Comparison of ENCODE assay signal across 29 cellular contexts in the genomic region with DNA sequence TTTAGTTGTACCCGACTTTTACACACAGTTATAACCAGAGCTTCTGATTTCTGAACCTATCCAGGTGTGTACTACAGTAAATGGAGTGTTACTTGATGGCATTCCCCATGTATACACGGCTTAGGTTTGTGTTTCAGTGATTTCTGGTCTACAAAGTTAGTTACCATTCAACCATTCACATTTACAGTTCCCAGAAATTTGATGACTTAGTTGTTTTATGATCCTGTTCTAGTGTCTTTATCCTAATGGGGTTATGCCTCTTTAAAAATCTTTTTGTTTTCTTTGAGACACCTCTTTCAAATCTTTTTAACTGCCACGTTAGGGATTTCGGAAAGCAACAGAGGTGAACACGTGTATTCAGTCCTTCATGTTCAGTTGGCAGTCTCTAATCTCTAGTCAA.
"Had no signal": no experiment of that assay in that cellular context is flagged by ENCODE, and none has a peak within 500 bp of the region (broad histone marks: within the 10 kb centered on the region; RNA-seq: fewer than 3 reads in every experiment).

No MANE protein-coding gene starts in this region.

- H3K27me3 Mint-ChIP-seq: naive B cell; progenitor cell of endocrine pancreas; stimulated activated naive B cell treated with anti-CD40 and anti-IgM and Interleukin-4, amounts not matched to agents 10 μg/mL and 1 μg/mL and 100 μg/mL, for 72 hours had no signal

- H3K4me1 ChIP-seq: neural progenitor cell had no signal

- DNase-seq: hypothalamus; immature natural killer cell; left ventricle myocardium inferior; mesendoderm; naive B cell; natural killer cell; nephron progenitor cell; occipital lobe; ovary; stimulated activated CD4-positive, alpha-beta T cell treated with anti-CD3 and anti-CD28 coated beads, Interleukin-12 subunit alpha, Interleukin-12 subunit beta, amount 100 ng/mL, for 4 hours; stimulated activated CD4-positive, alpha-beta T cell treated with anti-CD3 and anti-CD28 coated beads, Interleukin-15, amount 100 ng/mL, for 24 hours; stimulated activated CD4-positive, alpha-beta T cell treated with anti-CD3 and anti-CD28 coated beads, Interleukin-2, amount 100 ng/mL, for 24 hours; stimulated activated CD4-positive, alpha-beta T cell treated with anti-CD3 and anti-CD28 coated beads, Interleukin-4, amount 100 ng/mL, for 1 hour; stimulated activated naive B cell treated with anti-CD40 and anti-IgM and Interleukin-4, amounts not matched to agents 10 μg/mL and 1 μg/mL and 100 μg/mL, for 72 hours; stimulated activated naive CD8-positive, alpha-beta T cell treated with anti-CD3 and anti-CD28 coated beads, Interleukin-15, Interleukin-2, amounts not matched to agents 100 U/mL and 50 U/mL, for 24 hours; stomach; testis; thyroid gland; transverse colon; upper lobe of left lung had no signal

- H3K4me2 ChIP-seq: neural progenitor cell had no signal

- H3K4me3 Mint-ChIP-seq: immature natural killer cell; mesothelial cell of epicardium; naive B cell; natural killer cell; nephron progenitor cell; neural progenitor cell; stimulated activated naive B cell treated with anti-CD40 and anti-IgM and Interleukin-4, amounts not matched to agents 10 μg/mL and 1 μg/mL and 100 μg/mL, for 72 hours had no signal

- H3K27ac ChIP-seq: left ventricle myocardium inferior, neural progenitor cell, neutrophil, ovary, right atrium auricular region, skin epidermis, stomach, testis, thyroid gland, transverse colon, upper lobe of left lung, vagina had no signal

- H3K27ac Mint-ChIP-seq: immature natural killer cell; mesothelial cell of epicardium; natural killer cell; nephron progenitor cell; neural progenitor cell; progenitor cell of endocrine pancreas; stimulated activated naive B cell treated with anti-CD40 and anti-IgM and Interleukin-4, amounts not matched to agents 10 μg/mL and 1 μg/mL and 100 μg/mL, for 72 hours had no signal

- H3K4me3 ChIP-seq: left ventricle myocardium inferior, lung, neural progenitor cell, ovary, right atrium auricular region, skin epidermis, stomach, testis, thyroid gland, transverse colon, upper lobe of left lung, vagina had no signal

- H3K4me1 Mint-ChIP-seq: mesothelial cell of epicardium, nephron progenitor cell, neural progenitor cell had no signal

- H3K9me3 ChIP-seq: left ventricle myocardium inferior, neutrophil, ovary, right atrium auricular region, stomach, testis, thyroid gland, transverse colon, upper lobe of left lung, vagina had no signal

- ATAC-seq: natural killer cell; sciatic nerve; stimulated activated naive B cell treated with anti-CD40 and anti-IgM and Interleukin-4, amounts not matched to agents 10 μg/mL and 1 μg/mL and 100 μg/mL, for 72 hours; stimulated activated naive CD8-positive, alpha-beta T cell treated with anti-CD3 and anti-CD28 coated beads, Interleukin-15, Interleukin-2, amounts not matched to agents 100 U/mL and 50 U/mL, for 24 hours had no signal

- H3K9me3 Mint-ChIP-seq: immature natural killer cell; mesothelial cell of epicardium; naive B cell; natural killer cell; nephron progenitor cell; neural progenitor cell; stimulated activated naive B cell treated with anti-CD40 and anti-IgM and Interleukin-4, amounts not matched to agents 10 μg/mL and 1 μg/mL and 100 μg/mL, for 72 hours had no signal
